8 cellular contexts compared by ENCODE assay signal in the genomic region with DNA sequence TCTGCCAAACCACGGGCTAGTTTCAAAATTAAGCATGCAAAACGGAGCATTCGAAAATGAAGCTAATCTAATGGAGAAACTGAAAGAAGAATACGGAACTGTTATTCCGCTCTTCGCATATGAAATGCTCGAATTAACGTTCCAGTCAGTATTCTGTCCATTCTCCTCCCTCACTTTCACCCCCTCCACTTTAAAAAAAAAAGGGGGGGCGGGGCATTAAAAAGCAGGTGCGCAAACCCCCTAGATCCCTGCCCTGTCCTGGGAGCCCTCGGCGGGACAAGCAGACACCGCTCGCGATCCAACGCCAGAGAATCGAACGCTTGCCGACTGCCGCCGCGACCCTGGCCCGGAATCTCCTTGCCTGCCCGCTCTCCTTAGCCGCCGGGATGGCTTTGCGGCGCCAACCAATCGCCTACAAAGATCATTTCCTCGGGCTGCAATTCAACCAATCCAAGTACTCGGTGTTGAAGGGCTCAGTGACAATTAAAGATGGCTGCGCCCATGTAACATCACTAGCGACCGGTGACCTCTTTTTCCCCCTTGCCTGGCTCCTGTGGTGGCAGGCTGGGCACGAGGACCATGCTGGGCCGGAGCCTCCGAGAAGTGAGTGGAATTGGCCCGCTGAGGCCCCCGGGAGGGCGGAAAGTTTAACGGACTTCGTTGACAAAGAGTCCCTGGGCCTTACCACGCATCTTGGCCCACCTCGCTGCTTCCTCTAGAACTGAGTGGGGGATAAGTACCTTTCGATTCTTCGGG. TPM values are rescaled to one million over a fixed set of nuclear protein-coding genes. Genes with fewer than 3 reads are reported as not detected.
DNase-seq lines count a peak whose midpoint lies in the region; ATAC-seq, FAIRE-seq and TF ChIP-seq lines count a peak whose summit lies in the region.

A gene with protein sequence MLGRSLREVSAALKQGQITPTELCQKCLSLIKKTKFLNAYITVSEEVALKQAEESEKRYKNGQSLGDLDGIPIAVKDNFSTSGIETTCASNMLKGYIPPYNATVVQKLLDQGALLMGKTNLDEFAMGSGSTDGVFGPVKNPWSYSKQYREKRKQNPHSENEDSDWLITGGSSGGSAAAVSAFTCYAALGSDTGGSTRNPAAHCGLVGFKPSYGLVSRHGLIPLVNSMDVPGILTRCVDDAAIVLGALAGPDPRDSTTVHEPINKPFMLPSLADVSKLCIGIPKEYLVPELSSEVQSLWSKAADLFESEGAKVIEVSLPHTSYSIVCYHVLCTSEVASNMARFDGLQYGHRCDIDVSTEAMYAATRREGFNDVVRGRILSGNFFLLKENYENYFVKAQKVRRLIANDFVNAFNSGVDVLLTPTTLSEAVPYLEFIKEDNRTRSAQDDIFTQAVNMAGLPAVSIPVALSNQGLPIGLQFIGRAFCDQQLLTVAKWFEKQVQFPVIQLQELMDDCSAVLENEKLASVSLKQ (plus strand): TSS at position 476 of the 756 bp plus-strand sequence. CDS start 104 bp downstream, at position 580.
A gene with protein sequence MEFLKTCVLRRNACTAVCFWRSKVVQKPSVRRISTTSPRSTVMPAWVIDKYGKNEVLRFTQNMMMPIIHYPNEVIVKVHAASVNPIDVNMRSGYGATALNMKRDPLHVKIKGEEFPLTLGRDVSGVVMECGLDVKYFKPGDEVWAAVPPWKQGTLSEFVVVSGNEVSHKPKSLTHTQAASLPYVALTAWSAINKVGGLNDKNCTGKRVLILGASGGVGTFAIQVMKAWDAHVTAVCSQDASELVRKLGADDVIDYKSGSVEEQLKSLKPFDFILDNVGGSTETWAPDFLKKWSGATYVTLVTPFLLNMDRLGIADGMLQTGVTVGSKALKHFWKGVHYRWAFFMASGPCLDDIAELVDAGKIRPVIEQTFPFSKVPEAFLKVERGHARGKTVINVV (minus strand): TSS at position 396 of the 756 bp plus-strand sequence. CDS start 477 bp downstream, outside the sequence.

- H3K4me1 ChIP-seq in smooth muscle cell (ENCODE audit: low read depth) = peaks cover 9% of the 10 kb centered on the region

- H3K79me2 ChIP-seq in smooth muscle cell (ENCODE audit: low read depth) = peaks cover 43% of the 10 kb centered on the region

- POLR2A ChIA-PET in AG04450 (lab: Yijun Ruan, JAX) = no interaction called here

- ATAC-seq in GM18873 (IDR thresholded peaks at IDR 0.05; ENCODE audit: low FRiP score, unreplicated experiment) (peak; percentile 82), HG03135 (IDR thresholded peaks at IDR 0.05; ENCODE audit: unreplicated experiment) (peak; percentile 76)

- WGBS in smooth muscle cell (ENCODE audit: low lambda C conversion rate) = under 1% methylated on average over 46 of the region's 46 CpGs

- CTCF ChIA-PET in AG04450 (lab: Charles Lee) = interaction anchor here (1.2 kb wide), 1 partner anchor 63 kb away, joined by 3 read pairs; no protein-coding TSS in a partner anchor

- H3K4me3 ChIP-seq in AG04450 (ENCODE audit: low read depth, low read length) (peak within 1 kb of the TSS; percentile 88), WI38 (ENCODE audit: low read depth, low read length) (peak within 1 kb of the TSS; percentile 89), bronchial epithelial cell (ENCODE audit: low read depth, low read length) (peak within 1 kb of the TSS; percentile 73), smooth muscle cell (peak within 1 kb of the TSS; percentile 87)

- H3K9me3 ChIP-seq in AG04450 (ENCODE audit: control insufficient read depth, insufficient read depth, low read length) (no peaks in the 10 kb centered on the region), smooth muscle cell (replicated peaks; ENCODE audit: low read depth) (no peaks in the 10 kb centered on the region)

- H3K27me3 ChIP-seq in AG04450 (ENCODE audit: control insufficient read depth, insufficient read depth, low read length) (no peaks in the 10 kb centered on the region), bronchial epithelial cell (ENCODE audit: control insufficient read depth, insufficient read depth, low read length) (no peaks in the 10 kb centered on the region), smooth muscle cell (ENCODE audit: low read depth) (no peaks in the 10 kb centered on the region)

- H3K27ac ChIP-seq in AG04450 (ENCODE audit: low read depth, low read length) (peak within 1 kb of the TSS; percentile 54), smooth muscle cell (ENCODE audit: low read depth) (peak within 1 kb of the TSS; percentile 83)

- FAIRE-seq in bronchial epithelial cell (lab: Jason Lieb, UNC) = no peak

- DNase-seq in AG04450 (ENCODE audit: low read depth, low spot score) (peak; percentile 78), NCI-H2227 (lab: John Stamatoyannopoulos, UW; ENCODE audit: unreplicated experiment) (peak; percentile 90), bronchial epithelial cell (ENCODE audit: low read depth) (peak; percentile 87), iPS-NIHi7 (ENCODE audit: extremely low spot score) (peak; percentile 97), smooth muscle cell (lab: John Stamatoyannopoulos, UW; ENCODE audit: unreplicated experiment) (peak; percentile 31)

- H3K4me2 ChIP-seq in smooth muscle cell = peak within 1 kb of the TSS; percentile 86

- TF ChIP-seq CTCF in AG04450 (IDR thresholded peaks at IDR 0.05; ENCODE audit: low read depth, low read length) = no peak
- no peak for TF ChIP-seq CTCF in WI38 (IDR thresholded peaks at IDR 0.05; ENCODE audit: low read depth, low read length)
- no peak for TF ChIP-seq CTCF in bronchial epithelial cell (IDR thresholded peaks at IDR 0.05; ENCODE audit: insufficient read depth, low read length, severe bottlenecking)
- no peak for TF ChIP-seq CTCF in smooth muscle cell (IDR thresholded peaks at IDR 0.05; ENCODE audit: borderline replicate concordance, insufficient read depth, poor library complexity, severe bottlenecking)

- H3K9ac ChIP-seq in smooth muscle cell (ENCODE audit: low read depth) = peak within 1 kb of the TSS; percentile 92

- no peaks in the 10 kb centered on the region for H4K20me1 ChIP-seq in smooth muscle cell (ENCODE audit: low read depth)

- no peaks in the 10 kb centered on the region for H3K36me3 ChIP-seq in bronchial epithelial cell (ENCODE audit: control insufficient read depth, insufficient read depth, low read length)
- no peaks in the 10 kb centered on the region for H3K36me3 ChIP-seq in smooth muscle cell (ENCODE audit: low read depth)

- no peaks in the 10 kb centered on the region for H3F3A ChIP-seq in smooth muscle cell (ENCODE audit: low read depth)

- H2AFZ ChIP-seq in smooth muscle cell (ENCODE audit: low read depth) = peak within 1 kb of the TSS; percentile 96

RNA-seq across cellular contexts. Expression of the first gene that starts in this region (rescaled TPM):
- 10.8 and 12.5 TPM in 2 replicates for polyA plus RNA-seq in AG04450 (2011; rRNA removed)
- 7.7 and 9.8 TPM in 2 replicates for polyA minus RNA-seq in AG04450 (2011; rRNA and poly(A)+ RNA removed)
- total RNA-seq in bronchial epithelial cell = 13.4 and 22.6 TPM in 2 replicates
- 8.9 and 9.3 TPM in 2 replicates for total RNA-seq in smooth muscle cell
- polyA plus RNA-seq in smooth muscle cell = 7.4 and 10.4 TPM in 2 replicates

RNA-seq across cellular contexts. Expression of the second gene that starts in this region (rescaled TPM):
- polyA plus RNA-seq in AG04450 (2011; rRNA removed) (7.0 and 9.3 TPM in 2 replicates), smooth muscle cell (5.7 and 6.2 TPM in 2 replicates)
- polyA minus RNA-seq in AG04450 (2011; rRNA and poly(A)+ RNA removed) = 3.7 and 6.6 TPM in 2 replicates
- total RNA-seq in bronchial epithelial cell (6.8 and 7.6 TPM in 2 replicates), smooth muscle cell (7.4 and 8.2 TPM in 2 replicates)

Comparison
In these comparisons a context has a peak if more than half of its experiments do, and no peak if none do; other contexts are left out.
1. Peak in every context shown above with its lines: DNase-seq, ATAC-seq, H3K4me3 ChIP-seq and H3K27ac ChIP-seq.
2. DNase-seq: peak in every context shown above with its lines; median percentile 97 in iPS-NIHi7; 90 in NCI-H2227; 87 in bronchial epithelial cell; 78 in AG04450; 31 in smooth muscle cell.